Comparison of ENCODE assay signal across 1 cellular context in genomic region chr9:37920471-37921167, GRCh38.
TF ChIP-seq lines count a peak whose summit lies in the region.

No MANE protein-coding gene starts in this region.

TF ChIP-seq in SK-N-SH treated with all-trans-retinoic acid at 6 μM for 48 hours, 23 proteins besides CTCF, POLR2A, EP300 and RAD21 (continued from another document):
- TF ChIP-seq, protein P1, sequence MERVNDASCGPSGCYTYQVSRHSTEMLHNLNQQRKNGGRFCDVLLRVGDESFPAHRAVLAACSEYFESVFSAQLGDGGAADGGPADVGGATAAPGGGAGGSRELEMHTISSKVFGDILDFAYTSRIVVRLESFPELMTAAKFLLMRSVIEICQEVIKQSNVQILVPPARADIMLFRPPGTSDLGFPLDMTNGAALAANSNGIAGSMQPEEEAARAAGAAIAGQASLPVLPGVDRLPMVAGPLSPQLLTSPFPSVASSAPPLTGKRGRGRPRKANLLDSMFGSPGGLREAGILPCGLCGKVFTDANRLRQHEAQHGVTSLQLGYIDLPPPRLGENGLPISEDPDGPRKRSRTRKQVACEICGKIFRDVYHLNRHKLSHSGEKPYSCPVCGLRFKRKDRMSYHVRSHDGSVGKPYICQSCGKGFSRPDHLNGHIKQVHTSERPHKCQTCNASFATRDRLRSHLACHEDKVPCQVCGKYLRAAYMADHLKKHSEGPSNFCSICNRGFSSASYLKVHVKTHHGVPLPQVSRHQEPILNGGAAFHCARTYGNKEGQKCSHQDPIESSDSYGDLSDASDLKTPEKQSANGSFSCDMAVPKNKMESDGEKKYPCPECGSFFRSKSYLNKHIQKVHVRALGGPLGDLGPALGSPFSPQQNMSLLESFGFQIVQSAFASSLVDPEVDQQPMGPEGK (CRISPR knock-in tag; IDR thresholded peaks at IDR 0.05; ENCODE audit: borderline replicate concordance), result no peak
- TF ChIP-seq TOX (CRISPR knock-in tag; IDR thresholded peaks at IDR 0.05; ENCODE audit: borderline replicate concordance) (no peak), BACH2 (CRISPR knock-in tag; IDR thresholded peaks at IDR 0.05; ENCODE audit: borderline replicate concordance) (no peak), OSR1 (CRISPR knock-in tag; IDR thresholded peaks at IDR 0.05) (no peak), PPARA (CRISPR knock-in tag; IDR thresholded peaks at IDR 0.05; ENCODE audit: borderline replicate concordance) (no peak)
- TF ChIP-seq, protein P2, sequence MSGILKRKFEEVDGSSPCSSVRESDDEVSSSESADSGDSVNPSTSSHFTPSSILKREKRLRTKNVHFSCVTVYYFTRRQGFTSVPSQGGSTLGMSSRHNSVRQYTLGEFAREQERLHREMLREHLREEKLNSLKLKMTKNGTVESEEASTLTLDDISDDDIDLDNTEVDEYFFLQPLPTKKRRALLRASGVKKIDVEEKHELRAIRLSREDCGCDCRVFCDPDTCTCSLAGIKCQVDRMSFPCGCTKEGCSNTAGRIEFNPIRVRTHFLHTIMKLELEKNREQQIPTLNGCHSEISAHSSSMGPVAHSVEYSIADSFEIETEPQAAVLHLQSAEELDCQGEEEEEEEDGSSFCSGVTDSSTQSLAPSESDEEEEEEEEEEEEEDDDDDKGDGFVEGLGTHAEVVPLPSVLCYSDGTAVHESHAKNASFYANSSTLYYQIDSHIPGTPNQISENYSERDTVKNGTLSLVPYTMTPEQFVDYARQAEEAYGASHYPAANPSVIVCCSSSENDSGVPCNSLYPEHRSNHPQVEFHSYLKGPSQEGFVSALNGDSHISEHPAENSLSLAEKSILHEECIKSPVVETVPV (CRISPR knock-in tag; IDR thresholded peaks at IDR 0.05), result no peak
TF ChIP-seq in SK-N-SH treated with all-trans-retinoic acid at 6 μM for 48 hours: peak in this region for 0.
